ENCODE assay signal across 11 cellular contexts in genomic region chr10:87657370-87657769, GRCh38. TPM values are rescaled to one million over a fixed set of nuclear protein-coding genes. Genes with fewer than 3 reads are reported as not detected.
DNase-seq lines count a peak whose midpoint lies in the region; ATAC-seq lines count a peak whose summit lies in the region.
"Had no signal": no experiment of that assay in that cellular context is flagged by ENCODE, and none has a peak within 500 bp of the region (broad histone marks: within the 10 kb centered on the region; RNA-seq: fewer than 3 reads in every experiment).

No MANE protein-coding gene starts in this region.

- peaks cover 20% of the 10 kb centered on the region for H3K4me1 ChIP-seq in mesodermal cell (ENCODE audit: control insufficient read depth, insufficient read depth, low read length, poor library complexity, severe bottlenecking)

- H3K36me3 ChIP-seq in MG63, result no peaks in the 10 kb centered on the region
- no peaks in the 10 kb centered on the region for H3K36me3 ChIP-seq in mesodermal cell (ENCODE audit: control insufficient read depth, insufficient read depth, low read length)

- no peak for ATAC-seq in HG03139 (IDR thresholded peaks at IDR 0.05; ENCODE audit: unreplicated experiment)

- H3K27me3 ChIP-seq in MG63, result no peaks in the 10 kb centered on the region

- WGBS in mesodermal cell (ENCODE audit: insufficient coverage in 2 of 2), 2 experiments, result 75 to 80% methylated on average over 1 to 2 of the region's 5 CpGs

- peak overlapping the region; percentile 55 for H3K27ac ChIP-seq in mesodermal cell (ENCODE audit: low read depth, low read length, severe bottlenecking)

- peak; percentile 69 for DNase-seq in A172 (ENCODE audit: low spot score)
- DNase-seq in MG63, result peak; percentile 50
- peak; percentile 93 for DNase-seq in dermis blood vessel endothelial cell
- DNase-seq in NCI-H2171 (lab: John Stamatoyannopoulos, UW), result no peak
- no peak for DNase-seq in SW 1271 (lab: John Stamatoyannopoulos, UW)
- DNase-seq in AG08395 (ENCODE audit: low spot score), result no peak
- DNase-seq: activated T-cell treated with anti-CD3 and anti-CD28 coated beads, Interleukin-2, amount 50 U/mL, for 24 hours; NCI-H524; retina had no signal

- no peaks in the 10 kb centered on the region for H3K9me3 ChIP-seq in MG63
- H3K9me3 ChIP-seq in mesodermal cell (ENCODE audit: control insufficient read depth, low read length), result no peaks in the 10 kb centered on the region

- no peak overlapping the region for H3K4me3 ChIP-seq in MG63
- H3K4me3 ChIP-seq in mesodermal cell (ENCODE audit: extremely low read depth, insufficient read depth, low read length, poor library complexity, severe bottlenecking), result no peak overlapping the region

RNA-seq across cellular contexts. Expression of gene PAPSS2, which starts 2.3 kb away (rescaled TPM):
- 39.3 and 40.4 TPM in 2 replicates for total RNA-seq in A172 (2014; rRNA removed; shearing (Covaris generic))
- total RNA-seq in MG63 (2014; rRNA removed; shearing (Covaris generic); ENCODE audit: low replicate concordance), result 34.2 and 38.6 TPM in 2 replicates
- total RNA-seq in dermis blood vessel endothelial cell, result 98.9 and 138 TPM in 2 replicates
- 18.6 TPM for polyA plus RNA-seq in mesodermal cell (2013, experiment 1 of 2)
- 16.8 TPM for polyA plus RNA-seq in mesodermal cell (2013, experiment 2 of 2)

Comparison
In these comparisons a context has a peak if more than half of its experiments do, and no peak if none do; other contexts are left out.
1. DNase-seq: peak in A172 (single experiment), MG63 (single experiment) and dermis blood vessel endothelial cell (single experiment); none in NCI-H2171 (single experiment), SW 1271 (0 of 2) and AG08395 (single experiment).